15 cellular contexts compared by ENCODE assay signal in the genomic region with DNA sequence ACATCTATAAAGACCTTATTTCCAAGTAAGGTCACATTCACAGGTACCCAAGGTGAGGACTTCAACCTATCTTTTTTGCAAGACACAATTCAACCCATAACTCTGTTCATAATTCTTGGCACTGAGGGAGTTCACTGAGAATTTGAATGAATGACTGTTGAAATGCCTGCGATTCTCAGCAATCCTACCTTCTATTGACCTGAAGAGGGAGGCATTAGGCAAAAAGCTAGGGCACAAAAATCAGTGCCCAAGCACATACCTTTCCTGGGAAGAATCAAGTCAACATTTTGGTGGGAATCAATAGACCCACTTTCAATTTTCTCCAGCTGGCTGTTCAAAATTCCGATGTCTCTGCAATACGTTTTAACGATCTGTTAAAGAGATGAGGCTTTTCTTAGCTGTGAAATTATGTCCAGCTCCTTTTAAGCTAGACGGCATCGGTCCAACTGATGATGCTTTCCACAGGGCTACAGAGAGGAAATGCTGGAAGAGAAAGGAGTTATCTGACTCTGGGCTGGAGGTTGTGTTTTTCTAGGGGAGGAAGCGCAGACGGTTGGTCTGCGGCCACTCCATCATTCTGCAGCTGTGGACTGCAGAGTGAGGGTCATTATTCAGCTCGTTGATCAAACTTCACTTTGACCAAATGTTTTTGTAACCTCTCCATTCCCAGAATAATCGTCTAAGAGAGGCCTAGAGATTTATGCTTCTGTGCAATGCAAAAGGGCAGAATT. TPM values are rescaled to one million over a fixed set of nuclear protein-coding genes. Genes with fewer than 3 reads are reported as not detected.
DNase-seq lines count a peak whose midpoint lies in the region; ATAC-seq and TF ChIP-seq lines count a peak whose summit lies in the region.
"Had no signal": no experiment of that assay in that cellular context is flagged by ENCODE, and none has a peak within 500 bp of the region (broad histone marks: within the 10 kb centered on the region; RNA-seq: fewer than 3 reads in every experiment).

No MANE protein-coding gene starts in this region.

- in situ Hi-C loops in GM23248 (cut with MboI): no loop called here

- no peaks in the 10 kb centered on the region for H3K36me3 ChIP-seq in GM23248 (ENCODE audit: low read depth)
- no peaks in the 10 kb centered on the region for H3K36me3 ChIP-seq in WERI-Rb-1

- WGBS in GM23248 (ENCODE audit: low coverage in 1 of 2, low lambda C conversion rate in 2 of 2, missing lambda C conversion rate in 2 of 2), 2 experiments: 15 to 20% methylated on average over 11 of the region's 11 CpGs

- H3K4me3 ChIP-seq in GM23248 (no peak overlapping the region), fibroblast of pulmonary artery (replicated peaks; ENCODE audit: low read depth, low read length) (no peak overlapping the region), retinal pigment epithelial cell (ENCODE audit: low read length) (no peak overlapping the region), WERI-Rb-1 (ENCODE audit: low read depth, low read length) (no peak overlapping the region)
- H3K4me3 ChIP-seq: coronary artery had no signal

- H3K9me2 ChIP-seq in GM23248 (ENCODE audit: insufficient read depth): no peaks in the 10 kb centered on the region

- no peak for ATAC-seq in esophagus mucosa
- ATAC-seq in GM18517 (IDR thresholded peaks at IDR 0.05; ENCODE audit: unreplicated experiment): no peak
- ATAC-seq: right cardiac atrium had no signal

- H3K27ac ChIP-seq in GM23248 (no peak overlapping the region), WERI-Rb-1 (no peak overlapping the region)
- H3K27ac ChIP-seq: coronary artery had no signal

- no peak overlapping the region for H3K9ac ChIP-seq in GM23248

- no peak overlapping the region for H2AFZ ChIP-seq in GM23248

- no peaks in the 10 kb centered on the region for H3F3A ChIP-seq in GM23248 (ENCODE audit: insufficient read depth)

- H3K9me3 ChIP-seq in GM23248 (ENCODE audit: low read depth) (no peaks in the 10 kb centered on the region), WERI-Rb-1 (ENCODE audit: severe bottlenecking) (no peaks in the 10 kb centered on the region)

- H3K4me1 ChIP-seq in GM23248 (ENCODE audit: insufficient read depth): no peaks in the 10 kb centered on the region

- peak; percentile 32 for TF ChIP-seq CTCF in fibroblast of pulmonary artery (IDR thresholded peaks at IDR 0.05; ENCODE audit: low read length, missing control alignments)
- peak; percentile 25 for TF ChIP-seq CTCF in retinal pigment epithelial cell (conservative IDR thresholded peaks at IDR 0.05; ENCODE audit: low read depth, low read length)
- TF ChIP-seq CTCF in WERI-Rb-1 (IDR thresholded peaks at IDR 0.05; ENCODE audit: low read depth, low read length): no peak

- no peak overlapping the region for H3K4me2 ChIP-seq in GM23248 (ENCODE audit: unreplicated experiment)

- H3K27me3 ChIP-seq in GM23248 (replicated peaks; ENCODE audit: insufficient read depth) (no peaks in the 10 kb centered on the region), WERI-Rb-1 (ENCODE audit: insufficient read depth, low read depth, severe bottlenecking) (no peaks in the 10 kb centered on the region)

- DNase-seq in GM23248 (peak; percentile 46), amniotic epithelial cell (ENCODE audit: low read depth) (peak; percentile 90), fibroblast of pulmonary artery (ENCODE audit: low read depth) (peak; percentile 60), retinal pigment epithelial cell (ENCODE audit: low read depth) (no peak), NCI-H2227 treated with DMSO at 0.1 percent for 48 hours (lab: John Stamatoyannopoulos, UW) (no peak), WERI-Rb-1 (no peak)
- DNase-seq: activated naive CD4-positive, alpha-beta T cell treated with anti-CD3 and anti-CD28 coated beads, Interleukin-2, amount 10 ng/mL, durations not matched to agents 7 days and 5 days; C1 segment of cervical spinal cord; NCI-H1105; NCI-H526 had no signal

- no peaks in the 10 kb centered on the region for H3K79me2 ChIP-seq in GM23248 (ENCODE audit: insufficient read depth)

- no peaks in the 10 kb centered on the region for H4K20me1 ChIP-seq in GM23248 (ENCODE audit: insufficient read depth)

RNA-seq across cellular contexts. Expression of gene BCO1, which starts 25.1 kb away (rescaled TPM):
- total RNA-seq in GM23248 (2014; rRNA removed; shearing (Covaris generic)): not detected in 2 replicates
- not detected in 2 replicates for polyA plus RNA-seq in GM23248 (2016; fragmentation: Nextera tagmentation; extraction: Ambion mirVana)
- 0.32 TPM for total RNA-seq in esophagus mucosa
- total RNA-seq: myocyte, right cardiac atrium had no signal
- polyA plus RNA-seq: right cardiac atrium had no signal

RNA-seq across cellular contexts. Expression of gene GAN, which starts 51.1 kb away (rescaled TPM):
- total RNA-seq in GM23248 (2014; rRNA removed; shearing (Covaris generic)): 5.7 and 5.8 TPM in 2 replicates
- polyA plus RNA-seq in GM23248 (2016; fragmentation: Nextera tagmentation; extraction: Ambion mirVana): 1.6 and 2.1 TPM in 2 replicates
- total RNA-seq in esophagus mucosa: 19.9 TPM

Comparison
In these comparisons a context has a peak if more than half of its experiments do, and no peak if none do; other contexts are left out.
1. DNase-seq: peak in GM23248 (single experiment), amniotic epithelial cell (single experiment) and fibroblast of pulmonary artery (single experiment); none in retinal pigment epithelial cell (single experiment), NCI-H2227 treated with DMSO at 0.1 percent for 48 hours (single experiment) and WERI-Rb-1 (single experiment).